10 cellular contexts compared by ENCODE assay signal in genomic region chr5:148760945-148761638, GRCh38.
DNase-seq lines count a peak whose midpoint lies in the region; ATAC-seq and TF ChIP-seq lines count a peak whose summit lies in the region.
"Had no signal": no experiment of that assay in that cellular context is flagged by ENCODE, and none has a peak within 500 bp of the region (broad histone marks: within the 10 kb centered on the region; RNA-seq: fewer than 3 reads in every experiment).

No MANE protein-coding gene starts in this region.

- H3K27ac ChIP-seq in GM23338 (ENCODE audit: low read depth) = no peak overlapping the region
- H3K27ac ChIP-seq: SJSA1 had no signal

- intact Hi-C loops in Right ventricle myocardium superior (cut with DNase I) = no loop called here
- intact Hi-C loops in activated CD4-positive, alpha-beta T cell treated with anti-CD3 and anti-CD28 coated beads, Interleukin-2, amount 10 ng/mL, durations not matched to agents 24 days and 14 days (cut with micrococcal nuclease) = no loop called here

- H3K36me3 ChIP-seq in GM23338 (ENCODE audit: insufficient read depth) = no peaks in the 10 kb centered on the region
- H3K36me3 ChIP-seq: SJSA1 had no signal

- H3K4me2 ChIP-seq in GM23338 = no peak overlapping the region

- no peak overlapping the region for H2AFZ ChIP-seq in GM23338

- no peaks in the 10 kb centered on the region for H3K9me3 Mint-ChIP-seq in activated CD4-positive, alpha-beta T cell treated with anti-CD3 and anti-CD28 coated beads, Interleukin-2, amount 10 ng/mL, durations not matched to agents 24 days and 14 days
- H3K9me3 Mint-ChIP-seq in GM23338 = no peaks in the 10 kb centered on the region

- H3K4me3 ChIP-seq in NB4 (ENCODE audit: low read depth, low read length) = no peak overlapping the region
- no peak overlapping the region for H3K4me3 ChIP-seq in GM23338
- H3K4me3 ChIP-seq: SJSA1 had no signal

- no peaks in the 10 kb centered on the region for H3K4me1 Mint-ChIP-seq in activated CD4-positive, alpha-beta T cell treated with anti-CD3 and anti-CD28 coated beads, Interleukin-2, amount 10 ng/mL, durations not matched to agents 24 days and 14 days
- no peaks in the 10 kb centered on the region for H3K4me1 Mint-ChIP-seq in GM23338

- H3K9me2 ChIP-seq in GM23338 (ENCODE audit: insufficient read depth) = no peaks in the 10 kb centered on the region

- H4K20me1 ChIP-seq in GM23338 (replicated peaks; ENCODE audit: insufficient read depth) = no peaks in the 10 kb centered on the region

- DNase-seq in AML-193 (lab: John Stamatoyannopoulos, UW) (peak; percentile 38 to 59), NB4 (ENCODE audit: low read depth) (peak; percentile 69), Right ventricle myocardium superior (no peak), amygdala (lab: John Stamatoyannopoulos, UW) (no peak), GM23338 (ENCODE audit: low spot score) (no peak)
- DNase-seq in activated CD4-positive, alpha-beta T cell treated with anti-CD3 and anti-CD28 coated beads, Interleukin-2, amount 10 ng/mL, durations not matched to agents 24 days and 14 days = no peak
- DNase-seq: activated effector memory CD4-positive, alpha-beta T cell treated with anti-CD3 and anti-CD28 coated beads, Interleukin-2, amount 50 U/mL, for 16 hours had no signal

- H3K27me3 Mint-ChIP-seq in activated CD4-positive, alpha-beta T cell treated with anti-CD3 and anti-CD28 coated beads, Interleukin-2, amount 10 ng/mL, durations not matched to agents 24 days and 14 days = peaks cover 39% of the 10 kb centered on the region
- no peaks in the 10 kb centered on the region for H3K27me3 Mint-ChIP-seq in GM23338 (ENCODE audit: insufficient read depth, low read depth, poor library complexity)

- H3F3A ChIP-seq in GM23338 (replicated peaks; ENCODE audit: low read depth) = no peaks in the 10 kb centered on the region

- TF ChIP-seq POLR2A in NB4 (IDR thresholded peaks at IDR 0.05; ENCODE audit: extremely low read depth, insufficient read length) = no peak

- H3K4me3 Mint-ChIP-seq in activated CD4-positive, alpha-beta T cell treated with anti-CD3 and anti-CD28 coated beads, Interleukin-2, amount 10 ng/mL, durations not matched to agents 24 days and 14 days = no peak overlapping the region
- no peak overlapping the region for H3K4me3 Mint-ChIP-seq in GM23338

- H3K27ac Mint-ChIP-seq in activated CD4-positive, alpha-beta T cell treated with anti-CD3 and anti-CD28 coated beads, Interleukin-2, amount 10 ng/mL, durations not matched to agents 24 days and 14 days = no peak overlapping the region
- no peak overlapping the region for H3K27ac Mint-ChIP-seq in GM23338

- ATAC-seq in GM19372 (IDR thresholded peaks at IDR 0.05; ENCODE audit: low read depth, unreplicated experiment) (peak; percentile 99), HG02970 (IDR thresholded peaks at IDR 0.05; ENCODE audit: low FRiP score, unreplicated experiment) (peak; percentile 97), Right ventricle myocardium superior (ENCODE audit: poor library complexity) (no peak), GM23338 (no peak)

- no peak for TF ChIP-seq CTCF in NB4 (IDR thresholded peaks at IDR 0.05; ENCODE audit: low read depth, low read length)
- no peak for TF ChIP-seq CTCF in GM23338 (conservative IDR thresholded peaks at IDR 0.05; ENCODE audit: low read depth in 2 of 2)

- no peaks in the 10 kb centered on the region for H3K4me1 ChIP-seq in GM23338 (ENCODE audit: insufficient read depth)
- H3K4me1 ChIP-seq: SJSA1 had no signal

- no peaks in the 10 kb centered on the region for H3K27me3 ChIP-seq in GM23338 (ENCODE audit: insufficient read depth)
- H3K27me3 ChIP-seq: SJSA1 had no signal

- no peaks in the 10 kb centered on the region for H3K79me2 ChIP-seq in GM23338 (replicated peaks; ENCODE audit: insufficient read depth)

- no peaks in the 10 kb centered on the region for H3K36me3 Mint-ChIP-seq in activated CD4-positive, alpha-beta T cell treated with anti-CD3 and anti-CD28 coated beads, Interleukin-2, amount 10 ng/mL, durations not matched to agents 24 days and 14 days (ENCODE audit: low read depth)
- no peaks in the 10 kb centered on the region for H3K36me3 Mint-ChIP-seq in GM23338 (ENCODE audit: low read depth)

TF ChIP-seq in GM23338, 12 proteins besides CTCF, POLR2A, EP300 and RAD21 (continues in another document):
- TF ChIP-seq EZH2 (IDR thresholded peaks at IDR 0.05; ENCODE audit: low read depth, unreplicated experiment) (no peak), STAT1 (IDR thresholded peaks at IDR 0.05; ENCODE audit: unreplicated experiment) (no peak), EZH2phosphoT487 (IDR thresholded peaks at IDR 0.05; ENCODE audit: unreplicated experiment) (no peak), ZNF462 (CRISPR knock-in tag; IDR thresholded peaks at IDR 0.05) (no peak), ZNF331 (CRISPR knock-in tag; IDR thresholded peaks at IDR 0.05; ENCODE audit: low read depth) (no peak), ZNF114 (CRISPR knock-in tag; IDR thresholded peaks at IDR 0.05) (no peak), CREB1 (CRISPR knock-in tag; IDR thresholded peaks at IDR 0.05; ENCODE audit: low read depth) (no peak), POLR2AphosphoS5 (IDR thresholded peaks at IDR 0.05; ENCODE audit: low read depth) (no peak), JUNB (IDR thresholded peaks at IDR 0.05; ENCODE audit: unreplicated experiment) (no peak), ETS1 (IDR thresholded peaks at IDR 0.05) (no peak)

Comparison
In these comparisons a context has a peak if more than half of its experiments do, and no peak if none do; other contexts are left out.
1. DNase-seq: peak in AML-193 (2 of 2) and NB4 (single experiment); none in Right ventricle myocardium superior (single experiment), activated CD4-positive, alpha-beta T cell treated with anti-CD3 and anti-CD28 coated beads, Interleukin-2, amount 10 ng/mL, durations not matched to agents 24 days and 14 days (single experiment), amygdala (0 of 56) and GM23338 (single experiment).
2. ATAC-seq: peak in GM19372 (single experiment) and HG02970 (single experiment); none in Right ventricle myocardium superior (single experiment) and GM23338 (single experiment).